11 cellular contexts compared by ENCODE assay signal in genomic region chr16:66409156-66409555, GRCh38. TPM values are rescaled to one million over a fixed set of nuclear protein-coding genes. Genes with fewer than 3 reads are reported as not detected.
A peak's percentile ranks its signal among the peaks of the same experiment; 100 is the strongest.
DNase-seq lines count a peak whose midpoint lies in the region; ATAC-seq, FAIRE-seq and TF ChIP-seq lines count a peak whose summit lies in the region.
"Had no signal": no experiment of that assay in that cellular context is flagged by ENCODE, and none has a peak within 500 bp of the region (broad histone marks: within the 10 kb centered on the region; RNA-seq: fewer than 3 reads in every experiment).

No MANE protein-coding gene starts in this region.

- H3K4me1 ChIP-seq in A549 (peaks cover 27% of the 10 kb centered on the region), GM23248 (ENCODE audit: insufficient read depth) (peaks cover 20% of the 10 kb centered on the region)

- H4K20me1 ChIP-seq in GM23248 (ENCODE audit: insufficient read depth) = no peaks in the 10 kb centered on the region

- H3K4me2 ChIP-seq in A549 = peak overlapping the region; percentile 76
- H3K4me2 ChIP-seq in GM23248 (ENCODE audit: unreplicated experiment) = peak overlapping the region; percentile 79

- TF ChIP-seq CTCF in A549 (IDR thresholded peaks at IDR 0.05) = no peak

- CTCF ChIA-PET in A549 (lab: Yijun Ruan, JAX) = interaction anchor here (0.9 to 7.1 kb wide), 6 partner anchors 44 to 180 kb away, joined by 3 to 68 read pairs (median 4); no protein-coding TSS in a partner anchor

- peaks cover 6% of the 10 kb centered on the region for H3K27me3 Mint-ChIP-seq in activated T-helper 17 cell treated with anti-CD3 and anti-CD28 coated beads, Interleukin-2, amount 50 U/mL, for 72 hours
- H3K27me3 Mint-ChIP-seq in immature natural killer cell (ENCODE audit: low read depth in 3 of 3) = peaks cover 2 to 12% (median 3%) of the 10 kb centered on the region in 3 donors

- 60% methylated on average over 5 of the region's 5 CpGs for WGBS in A549 (ENCODE audit: missing lambda C conversion rate)
- 31 to 33% methylated on average over 5 of the region's 5 CpGs for WGBS in GM23248 (ENCODE audit: low coverage in 1 of 2, low lambda C conversion rate in 2 of 2, missing lambda C conversion rate in 2 of 2), 2 experiments

- no peak overlapping the region for H3K4me3 ChIP-seq in A549
- H3K4me3 ChIP-seq in GM23248 = peak overlapping the region; percentile 42

- peaks cover 10% of the 10 kb centered on the region for H3K27me3 ChIP-seq in GM23248 (replicated peaks; ENCODE audit: insufficient read depth)

- peak overlapping the region; percentile 52 for H3K27ac Mint-ChIP-seq in activated T-helper 17 cell treated with anti-CD3 and anti-CD28 coated beads, Interleukin-2, amount 50 U/mL, for 72 hours
- peak overlapping the region in 4 of 6 donors; percentile 50 to 92 (median 86) for H3K27ac Mint-ChIP-seq in immature natural killer cell

- H3K36me3 ChIP-seq in GM23248 (ENCODE audit: low read depth) = no peaks in the 10 kb centered on the region

- no peak overlapping the region for H3K9ac ChIP-seq in GM23248

- FAIRE-seq in A549 (lab: Jason Lieb, UNC) = no peak
- FAIRE-seq: GM18507 had no signal

- peaks cover 4% of the 10 kb centered on the region for H3K36me3 Mint-ChIP-seq in activated T-helper 17 cell treated with anti-CD3 and anti-CD28 coated beads, Interleukin-2, amount 50 U/mL, for 72 hours (ENCODE audit: low read depth)
- peaks cover 4 to 13% (median 4%) of the 10 kb centered on the region in 3 donors for H3K36me3 Mint-ChIP-seq in immature natural killer cell

- in situ Hi-C loops in GM23248 (cut with MboI) = loop anchor here (10.0 to 25.0 kb wide), 2 partner anchors 76 to 453 kb away; no protein-coding TSS in a partner anchor

- peaks cover 22% of the 10 kb centered on the region for H3F3A ChIP-seq in GM23248 (ENCODE audit: insufficient read depth)

- H3K4me1 Mint-ChIP-seq in activated T-helper 17 cell treated with anti-CD3 and anti-CD28 coated beads, Interleukin-2, amount 50 U/mL, for 72 hours = peaks cover 16% of the 10 kb centered on the region
- H3K4me1 Mint-ChIP-seq in immature natural killer cell = peaks cover 7 to 23% of the 10 kb centered on the region in 2 donors

- H3K9me3 ChIP-seq in A549 = peaks cover 10% of the 10 kb centered on the region; the same call in 2 of the 3 replicates
- H3K9me3 ChIP-seq in GM23248 (ENCODE audit: low read depth) = no peaks in the 10 kb centered on the region

- H3K9me2 ChIP-seq in GM23248 (ENCODE audit: insufficient read depth) = no peaks in the 10 kb centered on the region

- H3K79me2 ChIP-seq in GM23248 (ENCODE audit: insufficient read depth) = no peaks in the 10 kb centered on the region

- ATAC-seq in A549 = no peak
- ATAC-seq in activated T-helper 17 cell treated with anti-CD3 and anti-CD28 coated beads, Interleukin-2, amount 50 U/mL, for 72 hours (replicated peaks) = no peak
- no peak for ATAC-seq in left lobe of liver

- POLR2A ChIA-PET in A549 (lab: Yijun Ruan, JAX) = interaction anchor here (1.0 to 1.1 kb wide), 2 partner anchors 99 to 195 kb away, joined by 3 to 6 read pairs; no protein-coding TSS in a partner anchor

- no peak for TF ChIP-seq RAD21 in A549 (conservative IDR thresholded peaks at IDR 0.05 in 1 of 2, IDR thresholded peaks at IDR 0.05 in 1 of 2)

- peak overlapping the region; percentile 83 for H3K4me3 Mint-ChIP-seq in activated T-helper 17 cell treated with anti-CD3 and anti-CD28 coated beads, Interleukin-2, amount 50 U/mL, for 72 hours
- H3K4me3 Mint-ChIP-seq in immature natural killer cell = peak overlapping the region in 3 of 5 donors; percentile 77 to 94 (median 91)

- no peak overlapping the region for H2AFZ ChIP-seq in GM23248

- TF ChIP-seq POLR2A in A549 (IDR thresholded peaks at IDR 0.05; ENCODE audit: low read length) = no peak

- no peaks in the 10 kb centered on the region for H3K9me3 Mint-ChIP-seq in activated T-helper 17 cell treated with anti-CD3 and anti-CD28 coated beads, Interleukin-2, amount 50 U/mL, for 72 hours
- H3K9me3 Mint-ChIP-seq in immature natural killer cell = peaks cover 0 to 1% (median 0%) of the 10 kb centered on the region in 6 donors

- H3K27ac ChIP-seq in A549 = peak overlapping the region; percentile 63 to 86; a peak in 4 of 6 replicates
- peak overlapping the region; percentile 68 for H3K27ac ChIP-seq in GM23248

- no peak for TF ChIP-seq EP300 in A549 (IDR thresholded peaks at IDR 0.05)

- no peak for DNase-seq in A549 (ENCODE audit: low read depth in 1 of 2, low spot score in 1 of 2)
- peak; percentile 63 for DNase-seq in GM23248
- DNase-seq in immature natural killer cell = no peak
- DNase-seq in stimulated activated CD4-positive, alpha-beta T cell treated with anti-CD3 and anti-CD28 coated beads, Interleukin-4, amount 100 ng/mL, for 1 hour = no peak
- no peak for DNase-seq in left lobe of liver (ENCODE audit: low spot score)
- no peak for DNase-seq in NCI-H2171 (lab: John Stamatoyannopoulos, UW)
- no peak for DNase-seq in superior temporal gyrus (ENCODE audit: extremely low spot score)
- DNase-seq: Caco-2, NCI-H1930 had no signal

TF ChIP-seq in A549, 52 proteins besides CTCF, POLR2A, EP300 and RAD21:
- TF ChIP-seq RNF2 (IDR thresholded peaks at IDR 0.05; ENCODE audit: borderline replicate concordance, low read depth) = no peak
- no peak for TF ChIP-seq GATA3 (IDR thresholded peaks at IDR 0.05; ENCODE audit: borderline replicate concordance)
- TF ChIP-seq NPAS2 (CRISPR knock-in tag; IDR thresholded peaks at IDR 0.05; ENCODE audit: borderline replicate concordance) = no peak
- no peak for TF ChIP-seq HDAC2 (IDR thresholded peaks at IDR 0.05)
- TF ChIP-seq POLR2AphosphoS2 (conservative IDR thresholded peaks at IDR 0.05; ENCODE audit: low read length) = no peak
- no peak for TF ChIP-seq TFCP2L1 (CRISPR knock-in tag; IDR thresholded peaks at IDR 0.05)
- no peak for TF ChIP-seq BCL3 (IDR thresholded peaks at IDR 0.05)
- TF ChIP-seq HOXB5 (CRISPR knock-in tag; IDR thresholded peaks at IDR 0.05) = no peak
- no peak for TF ChIP-seq MAZ (IDR thresholded peaks at IDR 0.05; ENCODE audit: borderline replicate concordance, low read depth, low read length)
- TF ChIP-seq CBX2 (IDR thresholded peaks at IDR 0.05; ENCODE audit: borderline replicate concordance, low read depth) = no peak

RNA-seq across cellular contexts. Expression of gene BEAN1, which starts 17.9 kb away (rescaled TPM):
- polyA plus RNA-seq in A549 (2011; rRNA removed) = 0.98 and 1.4 TPM in 2 replicates
- 0.58 and 0.63 TPM in 2 replicates for polyA plus RNA-seq in A549 (2012; cell fraction: cytosol; rRNA removed)
- polyA plus RNA-seq in A549 (2012; cell fraction: nucleus; rRNA removed) = 1.3 and 1.5 TPM in 2 replicates
- polyA plus RNA-seq in A549 (2017; fragmentation: RNase III; extraction: RNeasy Plus Mini Kit Qiagen cat#74134 plus additional on column Dnase treatment) = 1.2 to 2.4 TPM (median 1.7 TPM) in 3 replicates
- polyA minus RNA-seq in A549 (2011; rRNA and poly(A)+ RNA removed) = 0.83 and 1.4 TPM in 2 replicates
- total RNA-seq in GM23248 (2014; rRNA removed; shearing (Covaris generic)) = 0.32 and 1.1 TPM in 2 replicates
- 0.50 and 0.89 TPM in 2 replicates for polyA plus RNA-seq in GM23248 (2016; fragmentation: Nextera tagmentation; extraction: Ambion mirVana)
- total RNA-seq in activated T-helper 17 cell treated with anti-CD3 and anti-CD28 coated beads, Interleukin-2, amount 50 U/mL, for 72 hours = not detected
- polyA plus RNA-seq in immature natural killer cell = under 1 TPM in 1 of 3 donors, not detected in 2; 0.32 TPM
- 0.38 TPM for total RNA-seq in left lobe of liver
- total RNA-seq: Caco-2 had no signal

RNA-seq across cellular contexts. Expression of gene CDH5, which starts 42.7 kb away (rescaled TPM):
- polyA plus RNA-seq in A549 (2011; rRNA removed) (0.01 and 0.20 TPM in 2 replicates), A549 (2017; fragmentation: RNase III; extraction: RNeasy Plus Mini Kit Qiagen cat#74134 plus additional on column Dnase treatment) (0.05 TPM in 1 of 3 replicates, not detected in the others), GM23248 (2016; fragmentation: Nextera tagmentation; extraction: Ambion mirVana) (not detected in 2 replicates), immature natural killer cell (not detected)
- 0.03 and 0.04 TPM in 2 replicates for polyA plus RNA-seq in A549 (2012; cell fraction: cytosol; rRNA removed)
- 0.16 and 0.28 TPM in 2 replicates for polyA plus RNA-seq in A549 (2012; cell fraction: nucleus; rRNA removed)
- 0.25 TPM in 1 of 2 replicates, not detected in the other for polyA minus RNA-seq in A549 (2011; rRNA and poly(A)+ RNA removed)
- total RNA-seq in GM23248 (2014; rRNA removed; shearing (Covaris generic)) = not detected in 2 replicates
- total RNA-seq in activated T-helper 17 cell treated with anti-CD3 and anti-CD28 coated beads, Interleukin-2, amount 50 U/mL, for 72 hours = not detected
- total RNA-seq in left lobe of liver = 13.5 TPM

Comparison
In these comparisons a context has a peak if more than half of its experiments do, and no peak if none do; other contexts are left out.
1. RNA of gene CDH5, which starts 42.7 kb away (total RNA-seq): 13.5 TPM in left lobe of liver (single experiment); not detected in GM23248 and not detected in activated T-helper 17 cell treated with anti-CD3 and anti-CD28 coated beads, Interleukin-2, amount 50 U/mL, for 72 hours; every median in the first group is over 10 times any median in the second.